ENCODE assay signal across 19 cellular contexts in genomic region chr6:84748331-84748730, GRCh38. TPM values are rescaled to one million over a fixed set of nuclear protein-coding genes. Genes with fewer than 3 reads are reported as not detected.
"Had no signal": no experiment of that assay in that cellular context is flagged by ENCODE, and none has a peak within 500 bp of the region (broad histone marks: within the 10 kb centered on the region; RNA-seq: fewer than 3 reads in every experiment).

No MANE protein-coding gene starts in this region.

- H3K27ac ChIP-seq: colonic mucosa, dorsolateral prefrontal cortex, esophagus muscularis mucosa, gastrocnemius medialis, heart right ventricle, left lung, lower lobe of right lung had no signal

- DNase-seq: colonic mucosa; dermis blood vessel endothelial cell; dorsolateral prefrontal cortex; effector CD4-positive, alpha-beta T cell; effector memory CD4-positive, alpha-beta T cell; foreskin melanocyte; gastrocnemius medialis; glutamatergic neuron; head of caudate nucleus; heart right ventricle; hippocampal formation; left cardiac atrium; left lung; left ventricle myocardium superior; lower lobe of right lung; mesendoderm; midbrain; naive thymus-derived CD4-positive, alpha-beta T cell had no signal

- ATAC-seq: gastrocnemius medialis; heart right ventricle; left cardiac atrium; left lung; left ventricle myocardium superior; lower lobe of right lung; naive thymus-derived CD4-positive, alpha-beta T cell had no signal

- H3K36me3 ChIP-seq: colonic mucosa, gastrocnemius medialis, heart right ventricle, left lung, lower lobe of right lung had no signal

- H3K27me3 ChIP-seq: colonic mucosa, esophagus muscularis mucosa, gastrocnemius medialis, heart right ventricle had no signal

- H3K4me3 ChIP-seq: colonic mucosa, dorsolateral prefrontal cortex, esophagus muscularis mucosa, gastrocnemius medialis, heart right ventricle, left lung, lower lobe of right lung had no signal

- H3K9me3 ChIP-seq: colonic mucosa, esophagus muscularis mucosa, gastrocnemius medialis, heart right ventricle, left lung, lower lobe of right lung had no signal

- H3K4me1 ChIP-seq: colonic mucosa, gastrocnemius medialis, left lung, lower lobe of right lung had no signal

RNA-seq across cellular contexts. Expression of gene TBX18, which starts 16.1 kb away (rescaled TPM):
- total RNA-seq: naive thymus-derived CD4-positive, alpha-beta T cell had no signal
- polyA plus RNA-seq: naive thymus-derived CD4-positive, alpha-beta T cell had no signal
